Comparison of ENCODE assay signal across 11 cellular contexts in the genomic region with DNA sequence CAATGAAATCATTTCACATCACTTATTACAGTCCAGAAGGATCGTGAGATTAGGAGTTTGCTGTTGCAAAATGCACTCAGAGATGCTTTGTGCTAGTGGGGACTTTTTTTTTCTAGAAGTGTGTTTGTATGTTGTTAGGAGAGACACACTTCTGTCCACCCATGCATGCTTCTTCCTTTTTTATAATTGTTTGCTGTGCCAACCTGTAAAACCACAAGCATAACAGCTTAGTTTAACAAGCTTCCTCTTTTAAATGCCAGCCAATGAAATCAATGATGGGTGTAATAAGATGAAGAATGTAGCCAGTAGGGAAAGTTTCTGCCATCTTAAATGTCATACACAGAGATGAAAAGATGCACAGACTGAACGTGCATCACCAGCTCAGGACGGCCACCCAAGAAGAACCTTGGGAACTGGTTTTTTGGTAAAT.
DNase-seq lines count a peak whose midpoint lies in the region; ATAC-seq and TF ChIP-seq lines count a peak whose summit lies in the region.
"Had no signal": no experiment of that assay in that cellular context is flagged by ENCODE, and none has a peak within 500 bp of the region (broad histone marks: within the 10 kb centered on the region; RNA-seq: fewer than 3 reads in every experiment).

No MANE protein-coding gene starts in this region.

- peaks cover 44 to 95% (median 89%) of the 10 kb centered on the region in 4 donors for H3K4me1 Mint-ChIP-seq in naive thymus-derived CD8-positive, alpha-beta T cell

- H3K4me3 Mint-ChIP-seq in naive thymus-derived CD8-positive, alpha-beta T cell, result peak overlapping the region in 9 of 10 donors; percentile 54 to 83 (median 67)

- H3K36me3 Mint-ChIP-seq in naive thymus-derived CD8-positive, alpha-beta T cell, result peaks cover 0 to 2% (median 0%) of the 10 kb centered on the region in 3 donors

- DNase-seq in DMS153 (lab: John Stamatoyannopoulos, UW) (peak; percentile 19), DMS153 treated with DMSO at 0.1 percent for 48 hours (lab: John Stamatoyannopoulos, UW; ENCODE audit: unreplicated experiment) (no peak), psoas muscle (no peak), NCI-H187 treated with DMSO at 0.1 percent for 48 hours (lab: John Stamatoyannopoulos, UW) (no peak), AG08395 (ENCODE audit: low spot score) (no peak)
- DNase-seq in naive thymus-derived CD8-positive, alpha-beta T cell, result peak in 5 of 10 donors; percentile 23 to 74 (median 42)
- DNase-seq: activated CD8-positive, alpha-beta memory T cell treated with anti-CD3 and anti-CD28 coated beads, Interleukin-2, amount 50 U/mL, for 48 hours; mesenchymal stem cell; stimulated activated CD4-positive, alpha-beta T cell treated with anti-CD3 and anti-CD28 coated beads, Interleukin-2, amount 100 ng/mL, for 48 hours had no signal

- no peak for TF ChIP-seq CTCF in psoas muscle (IDR thresholded peaks at IDR 0.05)

- H3K9me3 Mint-ChIP-seq in naive thymus-derived CD8-positive, alpha-beta T cell, result peaks cover 0 to 3% (median 0%) of the 10 kb centered on the region in 9 donors

- 63 to 76% (median 63%) methylated on average over 3 of the region's 3 CpGs for WGBS in psoas muscle, 3 donors

- H3K27ac ChIP-seq in psoas muscle, result no peak overlapping the region

- H3K27ac Mint-ChIP-seq in naive thymus-derived CD8-positive, alpha-beta T cell, result peak overlapping the region; percentile 77 to 97 (median 94)

- peak; percentile 50 for ATAC-seq in HG03060 (IDR thresholded peaks at IDR 0.05; ENCODE audit: low read depth, unreplicated experiment)
- ATAC-seq in naive thymus-derived CD8-positive, alpha-beta T cell, result peak; percentile 83
- no peak for ATAC-seq in psoas muscle

- H3K36me3 ChIP-seq in psoas muscle (ENCODE audit: insufficient read depth in 1 of 2, low read depth in 1 of 2), result no peaks in the 10 kb centered on the region

- intact Hi-C loops in psoas muscle (cut with DNase I), result no loop called here

- no peak overlapping the region for H3K4me3 ChIP-seq in psoas muscle

- no peaks in the 10 kb centered on the region for H3K4me1 ChIP-seq in psoas muscle

- POLR2A ChIA-PET in naive thymus-derived CD8-positive, alpha-beta T cell (lab: Charles Lee), result interaction anchor here (1.8 to 5.8 kb wide), 4 partner anchors 9 to 306 kb away, joined by 8 to 48 read pairs (median 23); a partner anchor contains a TSS

- no peaks in the 10 kb centered on the region for H3K27me3 Mint-ChIP-seq in naive thymus-derived CD8-positive, alpha-beta T cell

- TF ChIP-seq POLR2A in Raji (IDR thresholded peaks at IDR 0.05; ENCODE audit: insufficient read depth, low read depth, low read length), result peak; percentile 41; the same call in 1 of the 2 replicates

- no peaks in the 10 kb centered on the region for H3K27me3 ChIP-seq in psoas muscle (ENCODE audit: insufficient read depth in 3 of 3, low read length in 2 of 3)

- no peaks in the 10 kb centered on the region for H3K9me3 ChIP-seq in psoas muscle

Comparison
In these comparisons a context has a peak if more than half of its experiments do, and no peak if none do; other contexts are left out.
1. ATAC-seq: peak in HG03060 (single experiment) and naive thymus-derived CD8-positive, alpha-beta T cell (2 of 2); none in psoas muscle (0 of 4).